9 cellular contexts compared by ENCODE assay signal in genomic region chr22:25057013-25057881, GRCh38.
A peak's percentile ranks its signal among the peaks of the same experiment; 100 is the strongest.
DNase-seq lines count a peak whose midpoint lies in the region; ATAC-seq, FAIRE-seq and TF ChIP-seq lines count a peak whose summit lies in the region.
"Had no signal": no experiment of that assay in that cellular context is flagged by ENCODE, and none has a peak within 500 bp of the region (broad histone marks: within the 10 kb centered on the region; RNA-seq: fewer than 3 reads in every experiment).

No MANE protein-coding gene starts in this region.

- CTCF ChIA-PET in PC-9 (lab: Charles Lee), result interaction anchor here (0.5 to 0.7 kb wide), 4 partner anchors 27 to 295 kb away, joined by 4 to 8 read pairs (median 5); no protein-coding TSS in a partner anchor

- H3K79me2 ChIP-seq in PC-9 (ENCODE audit: low read depth), result no peaks in the 10 kb centered on the region

- TF ChIP-seq EP300 in ovary (IDR thresholded peaks at IDR 0.05), result no peak

- no peaks in the 10 kb centered on the region for H3K27me3 ChIP-seq in PC-9 (ENCODE audit: insufficient read depth, low read depth)
- no peaks in the 10 kb centered on the region for H3K27me3 ChIP-seq in ovary

- peaks cover 77% of the 10 kb centered on the region for H3K4me1 Mint-ChIP-seq in activated T-cell treated with anti-CD3 and anti-CD28 coated beads, Interleukin-2, amount 50 U/mL, for 72 hours (ENCODE audit: low read depth)
- H3K4me1 Mint-ChIP-seq: IgD-negative memory B cell had no signal

- no peaks in the 10 kb centered on the region for H3K9me3 ChIP-seq in PC-9 (ENCODE audit: insufficient read depth, low read depth)
- no peaks in the 10 kb centered on the region for H3K9me3 ChIP-seq in ovary

- no peak overlapping the region for H3K27ac Mint-ChIP-seq in activated T-cell treated with anti-CD3 and anti-CD28 coated beads, Interleukin-2, amount 50 U/mL, for 72 hours

- intact Hi-C loops in PC-9 (cut with micrococcal nuclease; ENCODE audit: unreplicated experiment), result loop anchor here (1.0 to 2.0 kb wide), 2 partner anchors 119 to 288 kb away; no protein-coding TSS in a partner anchor
- intact Hi-C loops in ovary (cut with DNase I), result loop anchor here in 1 of 4 donors (10.0 kb wide), 1 partner anchor 282 kb away; the partner anchor contains the start of gene PIWIL3

- H2AFZ ChIP-seq in PC-9, result no peak overlapping the region

- H3K27me3 Mint-ChIP-seq in activated T-cell treated with anti-CD3 and anti-CD28 coated beads, Interleukin-2, amount 50 U/mL, for 72 hours (ENCODE audit: low read depth), result peaks cover 8% of the 10 kb centered on the region

- DNase-seq in COLO829 (ENCODE audit: low spot score) (peak; percentile 78), PC-9 (peak in 1 of 2 experiments; percentile 54), fibroblast of pulmonary artery (ENCODE audit: low read depth) (peak; percentile 50), ovary (peak; percentile 29 to 79 (median 74)), urothelium cell line (ENCODE audit: low spot score) (peak; percentile 92)
- peak; percentile 81 to 87 for DNase-seq in activated T-cell treated with anti-CD3 and anti-CD28 coated beads, Interleukin-2, amount 50 U/mL, for 72 hours

- no peak overlapping the region for H3K4me3 Mint-ChIP-seq in activated T-cell treated with anti-CD3 and anti-CD28 coated beads, Interleukin-2, amount 50 U/mL, for 72 hours
- H3K4me3 Mint-ChIP-seq: IgD-negative memory B cell had no signal

- BruUV-seq in PC-9 (replicated peaks; lab: Mats Ljungman, UMichigan), result no TSS peak

- H3K9me2 ChIP-seq in PC-9 (ENCODE audit: insufficient read depth), result no peaks in the 10 kb centered on the region

- H3K9me3 Mint-ChIP-seq in activated T-cell treated with anti-CD3 and anti-CD28 coated beads, Interleukin-2, amount 50 U/mL, for 72 hours, result no peaks in the 10 kb centered on the region

- POLR2A ChIA-PET in PC-9 (lab: Charles Lee; ENCODE audit: unreplicated experiment), result no interaction called here

- no peaks in the 10 kb centered on the region for H3K36me3 Mint-ChIP-seq in activated T-cell treated with anti-CD3 and anti-CD28 coated beads, Interleukin-2, amount 50 U/mL, for 72 hours (ENCODE audit: insufficient read depth in 2 of 2)
- H3K36me3 Mint-ChIP-seq: IgD-negative memory B cell had no signal

- FAIRE-seq in urothelium cell line (lab: Jason Lieb, UNC), result peak; percentile 98

- WGBS in ovary, 3 donors, result 27 to 36% (median 32%) methylated on average over 23 of the region's 23 CpGs

- TF ChIP-seq POLR2A in ovary (IDR thresholded peaks at IDR 0.05), result no peak

- H3K27ac ChIP-seq in PC-9 (no peak overlapping the region), ovary (no peak overlapping the region)

- H3F3A ChIP-seq in PC-9 (ENCODE audit: insufficient read depth, low read depth), result peaks cover 17% of the 10 kb centered on the region; the same call in 1 of the 2 replicates

- peak; percentile 53 for ATAC-seq in HG03432 (IDR thresholded peaks at IDR 0.05; ENCODE audit: unreplicated experiment)
- peak; percentile 35 to 43 for ATAC-seq in activated T-cell treated with anti-CD3 and anti-CD28 coated beads, Interleukin-2, amount 50 U/mL, for 72 hours (replicated peaks in 1 of 2)
- no peak for ATAC-seq in HG02973 (IDR thresholded peaks at IDR 0.05; ENCODE audit: unreplicated experiment)

- peaks cover 8% of the 10 kb centered on the region for H4K20me1 ChIP-seq in PC-9 (ENCODE audit: insufficient read depth)

- H3K4me3 ChIP-seq in PC-9 (no peak overlapping the region), fibroblast of pulmonary artery (replicated peaks; ENCODE audit: low read depth, low read length) (no peak overlapping the region), ovary (no peak overlapping the region)

- H3K4me1 ChIP-seq in PC-9 (replicated peaks; ENCODE audit: insufficient read depth), result no peaks in the 10 kb centered on the region
- H3K4me1 ChIP-seq in ovary (ENCODE audit: insufficient read depth), result no peaks in the 10 kb centered on the region

- peak; percentile 91 for TF ChIP-seq CTCF in PC-9 (conservative IDR thresholded peaks at IDR 0.05)
- peak; percentile 97 for TF ChIP-seq CTCF in fibroblast of pulmonary artery (IDR thresholded peaks at IDR 0.05; ENCODE audit: low read length, missing control alignments)
- TF ChIP-seq CTCF in ovary (IDR thresholded peaks at IDR 0.05), result peak; percentile 61 to 80 (median 74)

- H3K4me2 ChIP-seq in PC-9, result no peak overlapping the region

- H3K36me3 ChIP-seq in PC-9 (ENCODE audit: low read depth) (no peaks in the 10 kb centered on the region), ovary (no peaks in the 10 kb centered on the region)
